9 cellular contexts compared by ENCODE assay signal in the genomic region with DNA sequence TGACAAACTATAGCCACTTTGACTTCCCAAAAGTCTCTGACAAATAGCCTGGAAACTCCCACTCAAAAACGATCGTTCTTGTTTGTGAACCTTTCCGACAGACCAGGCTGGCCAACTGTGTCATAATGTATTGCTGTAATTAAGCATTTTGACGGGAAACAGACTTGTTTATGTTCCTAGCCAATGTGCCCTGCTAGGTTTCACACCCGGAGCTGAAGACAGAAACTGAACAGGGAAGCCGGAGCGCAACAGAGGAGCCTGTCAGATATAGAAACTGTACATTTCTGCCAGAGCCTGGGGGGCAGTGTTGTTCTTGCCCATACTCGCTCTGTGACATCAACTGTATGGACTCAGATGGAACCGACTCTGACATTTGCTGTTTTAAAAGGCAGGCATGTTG. TPM values are rescaled to one million over a fixed set of nuclear protein-coding genes. Genes with fewer than 3 reads are reported as not detected.
A peak's percentile ranks its signal among the peaks of the same experiment; 100 is the strongest.
DNase-seq lines count a peak whose midpoint lies in the region; ATAC-seq and TF ChIP-seq lines count a peak whose summit lies in the region.
"Had no signal": no experiment of that assay in that cellular context is flagged by ENCODE, and none has a peak within 500 bp of the region (broad histone marks: within the 10 kb centered on the region; RNA-seq: fewer than 3 reads in every experiment).

No MANE protein-coding gene starts in this region.

- H3K9me2 ChIP-seq in Karpas-422 (replicated peaks; ENCODE audit: insufficient read depth, low read length) = no peaks in the 10 kb centered on the region

- no peaks in the 10 kb centered on the region for H4K20me1 ChIP-seq in Karpas-422 (ENCODE audit: insufficient read depth, low read depth, low read length)
- H4K20me1 ChIP-seq: BLaER1 had no signal

- DNase-seq in activated CD4-positive, CD25-positive, alpha-beta regulatory T cell (lab: John Stamatoyannopoulos, UW) = no peak
- DNase-seq in Karpas-422 (peak; percentile 64), omental fat pad (ENCODE audit: low spot score) (no peak), SJCRH30 (no peak), NCI-H1092 (lab: John Stamatoyannopoulos, UW) (no peak), NCI-H2107 treated with DMSO at 0.1 percent for 48 hours (lab: John Stamatoyannopoulos, UW; ENCODE audit: unreplicated experiment) (no peak)
- DNase-seq in activated CD8-positive, alpha-beta memory T cell treated with anti-CD3 and anti-CD28 coated beads, Interleukin-2, amount 50 U/mL, for 48 hours = peak; percentile 60

- H3K4me3 ChIP-seq in Karpas-422 (ENCODE audit: low read length) (peak overlapping the region; percentile 44; the same call in 1 of the 2 replicates), SJCRH30 (no peak overlapping the region)
- H3K4me3 ChIP-seq: BLaER1 had no signal

- H3K27ac ChIP-seq in Karpas-422 (ENCODE audit: low read length) = no peak overlapping the region
- H3K27ac ChIP-seq in SJCRH30 = no peak overlapping the region
- H3K27ac ChIP-seq: BLaER1 had no signal

- peak overlapping the region; percentile 62; the same call in 1 of the 2 replicates for H2AFZ ChIP-seq in Karpas-422 (ENCODE audit: low read length)

- H3K79me2 ChIP-seq in Karpas-422 (ENCODE audit: low read length) = no peaks in the 10 kb centered on the region

- TF ChIP-seq CTCF in omental fat pad (IDR thresholded peaks at IDR 0.05) = no peak

- peak overlapping the region; percentile 48 for H3K4me2 ChIP-seq in Karpas-422 (ENCODE audit: low read depth, low read length, poor library complexity, severe bottlenecking)
- H3K4me2 ChIP-seq: BLaER1 had no signal

- peak; percentile 55 to 56 for ATAC-seq in activated CD4-positive, CD25-positive, alpha-beta regulatory T cell treated with anti-CD3 and anti-CD28 coated beads, Interleukin-2, amount 50 U/mL, for 24 hours
- peak; percentile 75 for ATAC-seq in omental fat pad (ENCODE audit: low FRiP score)

- H3K9me3 ChIP-seq in Karpas-422 (ENCODE audit: low read length) (no peaks in the 10 kb centered on the region), SJCRH30 (replicated peaks) (no peaks in the 10 kb centered on the region)
- H3K9me3 ChIP-seq: BLaER1 had no signal

- peak overlapping the region; percentile 39 for H3K9ac ChIP-seq in Karpas-422 (ENCODE audit: low read length)
- H3K9ac ChIP-seq: BLaER1 had no signal

- no peaks in the 10 kb centered on the region for H3K36me3 ChIP-seq in Karpas-422 (ENCODE audit: insufficient read depth, low read length)
- no peaks in the 10 kb centered on the region for H3K36me3 ChIP-seq in SJCRH30
- H3K36me3 ChIP-seq: BLaER1 had no signal

- peaks cover 5% of the 10 kb centered on the region; the same call in 1 of the 2 replicates for H3K4me1 ChIP-seq in Karpas-422 (ENCODE audit: low read length)
- no peaks in the 10 kb centered on the region for H3K4me1 ChIP-seq in SJCRH30

- H3K27me3 ChIP-seq in Karpas-422 (ENCODE audit: low read length) (no peaks in the 10 kb centered on the region), SJCRH30 (peaks cover 12% of the 10 kb centered on the region; the same call in 1 of the 2 replicates)
- H3K27me3 ChIP-seq: BLaER1 had no signal

RNA-seq across cellular contexts. Expression of a gene that starts 55.3 kb away (rescaled TPM):
- total RNA-seq in Karpas-422 (2014; rRNA removed; shearing (Covaris generic); ENCODE audit: low replicate concordance) = not detected in 2 replicates
- not detected for total RNA-seq in omental fat pad
- total RNA-seq in SJCRH30 (2014; rRNA removed; shearing (Covaris generic)) = 0.13 and 0.53 TPM in 2 replicates

Comparison
In these comparisons a context has a peak if more than half of its experiments do, and no peak if none do; other contexts are left out.
1. DNase-seq: peak in Karpas-422 (single experiment) and activated CD8-positive, alpha-beta memory T cell treated with anti-CD3 and anti-CD28 coated beads, Interleukin-2, amount 50 U/mL, for 48 hours (single experiment); none in activated CD4-positive, CD25-positive, alpha-beta regulatory T cell (0 of 4), omental fat pad (single experiment), SJCRH30 (0 of 2), NCI-H1092 (single experiment) and NCI-H2107 treated with DMSO at 0.1 percent for 48 hours (single experiment).